ENCODE assay signal across 19 cellular contexts in genomic region chr11:109884501-109884900, GRCh38.
DNase-seq lines count a peak whose midpoint lies in the region; ATAC-seq and TF ChIP-seq lines count a peak whose summit lies in the region.
"Had no signal": no experiment of that assay in that cellular context is flagged by ENCODE, and none has a peak within 500 bp of the region (broad histone marks: within the 10 kb centered on the region; RNA-seq: fewer than 3 reads in every experiment).

No MANE protein-coding gene starts in this region.

- WGBS in mesodermal cell (ENCODE audit: insufficient coverage in 2 of 2), 2 experiments = 94 to 96% methylated on average over 3 to 4 of the region's 4 CpGs
- WGBS in SK-N-SH (ENCODE audit: low lambda C conversion rate) = 62% methylated on average over 4 of the region's 4 CpGs

- H3K27me3 Mint-ChIP-seq in neural progenitor cell (ENCODE audit: insufficient read depth, low read depth) = no peaks in the 10 kb centered on the region
- H3K27me3 Mint-ChIP-seq: CD8-positive, alpha-beta memory T cell had no signal

- H3K4me3 ChIP-seq in SK-N-MC = peak overlapping the region; percentile 44
- H3K4me3 ChIP-seq in mesodermal cell (ENCODE audit: extremely low read depth, insufficient read depth, low read length, poor library complexity, severe bottlenecking) = no peak overlapping the region
- no peak overlapping the region for H3K4me3 ChIP-seq in neural progenitor cell
- no peak overlapping the region for H3K4me3 ChIP-seq in HAP-1
- no peak overlapping the region for H3K4me3 ChIP-seq in SK-N-SH (ENCODE audit: low read depth in 2 of 2, low read length in 1 of 2)
- H3K4me3 ChIP-seq: BLaER1 had no signal

- peaks cover 8% of the 10 kb centered on the region for H3K4me1 Mint-ChIP-seq in neural progenitor cell
- H3K4me1 Mint-ChIP-seq: B cell; CD14-positive monocyte; CD8-positive, alpha-beta memory T cell had no signal

- no peak for ATAC-seq in GM18909 (IDR thresholded peaks at IDR 0.05; ENCODE audit: poor library complexity, unreplicated experiment)

- H3K4me1 ChIP-seq in mesodermal cell (ENCODE audit: control insufficient read depth, insufficient read depth, low read length, poor library complexity, severe bottlenecking) = no peaks in the 10 kb centered on the region
- peaks cover 14% of the 10 kb centered on the region for H3K4me1 ChIP-seq in neural progenitor cell
- no peaks in the 10 kb centered on the region; the same call in 1 of the 2 replicates for H3K4me1 ChIP-seq in HAP-1
- H3K4me1 ChIP-seq in SK-N-SH (ENCODE audit: control insufficient read depth in 1 of 2, insufficient read depth in 2 of 2, low read depth in 1 of 2, low read length in 1 of 2) = no peaks in the 10 kb centered on the region; a peak in 1 of 4 replicates
- H3K4me1 ChIP-seq: BLaER1 had no signal

- peak overlapping the region; percentile 59 for H3K4me2 ChIP-seq in neural progenitor cell
- H3K4me2 ChIP-seq in SK-N-SH = no peak overlapping the region
- H3K4me2 ChIP-seq: BLaER1 had no signal

- DNase-seq in NCI-H82 (lab: John Stamatoyannopoulos, UW) (peak; percentile 46), SK-N-MC (ENCODE audit: low read depth, low spot score) (no peak), neural progenitor cell (ENCODE audit: low spot score) (peak; percentile 75), HAP-1 (ENCODE audit: low spot score in 2 of 2) (no peak), DMS79 treated with DMSO at 0.1 percent for 48 hours (lab: John Stamatoyannopoulos, UW) (no peak), SK-N-SH (no peak)
- DNase-seq: CD4-positive, alpha-beta T cell; CD8-positive, alpha-beta memory T cell; DMS 273 treated with DMSO at 0.1 percent for 48 hours; DMS79; GF-D8; GOT3; HCEC 1CT had no signal

- TF ChIP-seq CTCF in neural progenitor cell (IDR thresholded peaks at IDR 0.05) (no peak), SK-N-SH (IDR thresholded peaks at IDR 0.05) (no peak)

- H4K20me1 ChIP-seq in neural progenitor cell (ENCODE audit: low read depth) = no peaks in the 10 kb centered on the region
- no peaks in the 10 kb centered on the region for H4K20me1 ChIP-seq in SK-N-SH (ENCODE audit: insufficient read depth)
- H4K20me1 ChIP-seq: BLaER1 had no signal

- H3K27ac ChIP-seq in SK-N-MC (peak overlapping the region; percentile 60), mesodermal cell (ENCODE audit: low read depth, low read length, severe bottlenecking) (peak overlapping the region; percentile 23), neural progenitor cell (no peak overlapping the region), SK-N-SH (ENCODE audit: low read depth in 2 of 2, low read length in 1 of 2) (no peak overlapping the region)
- H3K27ac ChIP-seq: 22Rv1, BLaER1 had no signal

- POLR2A ChIA-PET in SK-N-SH (lab: Yijun Ruan, JAX) = no interaction called here

- no peaks in the 10 kb centered on the region for H3K36me3 Mint-ChIP-seq in neural progenitor cell
- H3K36me3 Mint-ChIP-seq: CD14-positive monocyte; CD8-positive, alpha-beta memory T cell had no signal

- no peak overlapping the region for H2AFZ ChIP-seq in neural progenitor cell (replicated peaks)
- no peak overlapping the region for H2AFZ ChIP-seq in SK-N-SH (ENCODE audit: low read depth)

- no peaks in the 10 kb centered on the region for H3K9me3 ChIP-seq in SK-N-MC (ENCODE audit: low read depth, low read length)
- no peaks in the 10 kb centered on the region for H3K9me3 ChIP-seq in mesodermal cell (ENCODE audit: control insufficient read depth, low read length)
- H3K9me3 ChIP-seq in neural progenitor cell (ENCODE audit: low read depth) = no peaks in the 10 kb centered on the region
- no peaks in the 10 kb centered on the region for H3K9me3 ChIP-seq in HAP-1
- H3K9me3 ChIP-seq in SK-N-SH = no peaks in the 10 kb centered on the region
- H3K9me3 ChIP-seq: BLaER1 had no signal

- TF ChIP-seq EP300 in SK-N-SH (IDR thresholded peaks at IDR 0.05; ENCODE audit: borderline replicate concordance in 1 of 2, low read depth in 1 of 2, low read length in 1 of 2) = no peak

- H3K79me2 ChIP-seq in neural progenitor cell (ENCODE audit: low read depth) (no peaks in the 10 kb centered on the region), SK-N-SH (ENCODE audit: insufficient read depth) (no peaks in the 10 kb centered on the region)

- CTCF ChIA-PET in SK-N-SH (lab: Yijun Ruan, JAX) = no interaction called here

- H3K9ac ChIP-seq in SK-N-MC (ENCODE audit: insufficient read length) (peak overlapping the region; percentile 36), neural progenitor cell (no peak overlapping the region), SK-N-SH (no peak overlapping the region)
- H3K9ac ChIP-seq: BLaER1 had no signal

- no peaks in the 10 kb centered on the region for H3K9me2 ChIP-seq in SK-N-SH

- H3K9me3 Mint-ChIP-seq in neural progenitor cell = peaks cover 2% of the 10 kb centered on the region

- peaks cover 3% of the 10 kb centered on the region for H3F3A ChIP-seq in neural progenitor cell (ENCODE audit: low read depth)
- H3F3A ChIP-seq in SK-N-SH (replicated peaks; ENCODE audit: insufficient read depth) = no peaks in the 10 kb centered on the region

- H3K27ac Mint-ChIP-seq in neural progenitor cell = no peak overlapping the region
- H3K27ac Mint-ChIP-seq: B cell; CD14-positive monocyte; CD4-positive, alpha-beta T cell; CD8-positive, alpha-beta memory T cell had no signal

- H3K27me3 ChIP-seq in neural progenitor cell (peaks cover 60% of the 10 kb centered on the region), HAP-1 (ENCODE audit: low read depth) (no peaks in the 10 kb centered on the region), SK-N-SH (ENCODE audit: insufficient read depth) (no peaks in the 10 kb centered on the region; the same call in 1 of the 2 replicates)
- H3K27me3 ChIP-seq: BLaER1 had no signal

- TF ChIP-seq RAD21 in SK-N-SH (IDR thresholded peaks at IDR 0.05; ENCODE audit: low read length) = no peak

- in situ Hi-C loops in HAP-1 (cut with MboI; ENCODE audit: low sequenced_read_pairs) = no loop called here

- H3K4me3 Mint-ChIP-seq in neural progenitor cell = no peak overlapping the region
- H3K4me3 Mint-ChIP-seq: B cell; CD14-positive monocyte; CD4-positive, alpha-beta T cell; CD8-positive, alpha-beta memory T cell had no signal

- H3K36me3 ChIP-seq in SK-N-MC (ENCODE audit: insufficient read depth, low read length) (no peaks in the 10 kb centered on the region), mesodermal cell (ENCODE audit: control insufficient read depth, insufficient read depth, low read length) (no peaks in the 10 kb centered on the region), neural progenitor cell (no peaks in the 10 kb centered on the region), HAP-1 (replicated peaks) (no peaks in the 10 kb centered on the region), SK-N-SH (replicated peaks in 1 of 2; ENCODE audit: control insufficient read depth in 1 of 2, insufficient read depth in 2 of 2, low read length in 1 of 2) (no peaks in the 10 kb centered on the region)
- H3K36me3 ChIP-seq: BLaER1 had no signal

TF ChIP-seq in SK-N-SH, 30 proteins besides CTCF, POLR2A, EP300 and RAD21:
- TF ChIP-seq SMC3 (IDR thresholded peaks at IDR 0.05; ENCODE audit: low read depth, low read length) (no peak), CHD2 (IDR thresholded peaks at IDR 0.05; ENCODE audit: low read length, partially characterized antibody) (no peak), FOXJ3 (CRISPR knock-in tag; IDR thresholded peaks at IDR 0.05) (no peak), PBX3 (IDR thresholded peaks at IDR 0.05) (no peak), TCF12 (IDR thresholded peaks at IDR 0.05) (no peak), MXI1 (IDR thresholded peaks at IDR 0.05; ENCODE audit: low read depth, low read length) (no peak), IRF3 (IDR thresholded peaks at IDR 0.05; ENCODE audit: low read depth, low read length) (no peak), JUND (IDR thresholded peaks at IDR 0.05) (no peak)
- TF ChIP-seq, protein P1, sequence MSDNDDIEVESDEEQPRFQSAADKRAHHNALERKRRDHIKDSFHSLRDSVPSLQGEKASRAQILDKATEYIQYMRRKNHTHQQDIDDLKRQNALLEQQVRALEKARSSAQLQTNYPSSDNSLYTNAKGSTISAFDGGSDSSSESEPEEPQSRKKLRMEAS (IDR thresholded peaks at IDR 0.05; ENCODE audit: low read depth) = no peak

Comparison
In these comparisons a context has a peak if more than half of its experiments do, and no peak if none do; other contexts are left out.
1. DNase-seq: peak in NCI-H82 (single experiment) and neural progenitor cell (single experiment); none in SK-N-MC (single experiment), HAP-1 (0 of 2), DMS79 treated with DMSO at 0.1 percent for 48 hours (single experiment) and SK-N-SH (single experiment).
2. H3K27ac ChIP-seq: peak in SK-N-MC (single experiment) and mesodermal cell (single experiment); none in neural progenitor cell (single experiment) and SK-N-SH (0 of 2).